10 cellular contexts compared by ENCODE assay signal in genomic region chr3:167913218-167913902, GRCh38.
A peak's percentile ranks its signal among the peaks of the same experiment; 100 is the strongest.
DNase-seq lines count a peak whose midpoint lies in the region; ATAC-seq and TF ChIP-seq lines count a peak whose summit lies in the region.
"Had no signal": no experiment of that assay in that cellular context is flagged by ENCODE, and none has a peak within 500 bp of the region (broad histone marks: within the 10 kb centered on the region; RNA-seq: fewer than 3 reads in every experiment).

No MANE protein-coding gene starts in this region.

- H3K9me3 ChIP-seq in osteoblast (ENCODE audit: low read depth, low read length), result no peaks in the 10 kb centered on the region
- H3K9me3 ChIP-seq in effector memory CD4-positive, alpha-beta T cell (ENCODE audit: control insufficient read depth, low read length), result no peaks in the 10 kb centered on the region
- H3K9me3 ChIP-seq: SJSA1, thyroid gland had no signal

- no peak overlapping the region for H3K4me2 ChIP-seq in osteoblast (ENCODE audit: insufficient read depth, low read length)

- peak; percentile 55 for ATAC-seq in GM18502 (IDR thresholded peaks at IDR 0.05; ENCODE audit: poor library complexity, unreplicated experiment)

- H3K36me3 ChIP-seq in osteoblast (ENCODE audit: insufficient read depth, low read length), result no peaks in the 10 kb centered on the region
- no peaks in the 10 kb centered on the region for H3K36me3 ChIP-seq in effector memory CD4-positive, alpha-beta T cell (ENCODE audit: control insufficient read depth, insufficient read depth, low read length)
- H3K36me3 ChIP-seq: SJSA1, thyroid gland had no signal

- in situ Hi-C loops in astrocyte of the spinal cord (cut with HindIII; ENCODE audit: low sequenced_read_pairs), result no loop called here

- H3K27ac ChIP-seq in osteoblast (ENCODE audit: low read depth, low read length), result no peak overlapping the region
- no peak overlapping the region for H3K27ac ChIP-seq in effector memory CD4-positive, alpha-beta T cell (ENCODE audit: insufficient read depth, low read length, poor library complexity, severe bottlenecking)
- H3K27ac ChIP-seq: SJSA1, thyroid gland had no signal

- DNase-seq in M059J (ENCODE audit: low read depth), result peak; percentile 7
- DNase-seq in astrocyte of the spinal cord (ENCODE audit: low read depth, low spot score), result peak; percentile 28
- peak; percentile 43 for DNase-seq in osteoblast (ENCODE audit: insufficient read length, low spot score, missing footprints)
- no peak for DNase-seq in NCI-H345 (lab: John Stamatoyannopoulos, UW)
- no peak for DNase-seq in putamen (ENCODE audit: low spot score)
- DNase-seq in effector memory CD4-positive, alpha-beta T cell, result no peak
- DNase-seq: thyroid gland had no signal

- H4K20me1 ChIP-seq in osteoblast (ENCODE audit: insufficient read depth, low read length), result no peaks in the 10 kb centered on the region

- H3K27me3 ChIP-seq in osteoblast (ENCODE audit: insufficient read depth, low read length), result no peaks in the 10 kb centered on the region
- peaks cover 2% of the 10 kb centered on the region for H3K27me3 ChIP-seq in effector memory CD4-positive, alpha-beta T cell (replicated peaks; ENCODE audit: control insufficient read depth, insufficient read depth, low read length, poor library complexity, severe bottlenecking)
- H3K27me3 ChIP-seq: SJSA1, thyroid gland had no signal

- H2AFZ ChIP-seq in osteoblast (ENCODE audit: low read length), result no peak overlapping the region

- H3K4me3 ChIP-seq in astrocyte of the spinal cord (ENCODE audit: low read depth, low read length), result no peak overlapping the region
- H3K4me3 ChIP-seq in osteoblast (ENCODE audit: insufficient read depth, low read length), result no peak overlapping the region
- H3K4me3 ChIP-seq in effector memory CD4-positive, alpha-beta T cell (ENCODE audit: insufficient read depth, low read depth, low read length, poor library complexity, severe bottlenecking), result no peak overlapping the region
- H3K4me3 ChIP-seq: SJSA1, skin epidermis, thyroid gland had no signal

- TF ChIP-seq CTCF in astrocyte of the spinal cord (IDR thresholded peaks at IDR 0.05; ENCODE audit: low read depth, low read length), result peak; percentile 23
- TF ChIP-seq CTCF in osteoblast (IDR thresholded peaks at IDR 0.05; ENCODE audit: extremely low read depth, low read depth, low read length), result peak; percentile 5

- peaks cover 3% of the 10 kb centered on the region for H3K4me1 ChIP-seq in osteoblast (ENCODE audit: insufficient read depth, low read length)
- H3K4me1 ChIP-seq in effector memory CD4-positive, alpha-beta T cell (ENCODE audit: control insufficient read depth, insufficient read depth, low read length, poor library complexity, severe bottlenecking), result no peaks in the 10 kb centered on the region
- H3K4me1 ChIP-seq: SJSA1, thyroid gland had no signal

- H3K79me2 ChIP-seq in osteoblast (ENCODE audit: insufficient read depth, low read length), result no peaks in the 10 kb centered on the region

Comparison
In these comparisons a context has a peak if more than half of its experiments do, and no peak if none do; other contexts are left out.
1. DNase-seq: peak in M059J (single experiment), astrocyte of the spinal cord (single experiment) and osteoblast (single experiment); none in NCI-H345 (single experiment), putamen (single experiment) and effector memory CD4-positive, alpha-beta T cell (0 of 3).